ENCODE assay signal across 21 cellular contexts in the genomic region with DNA sequence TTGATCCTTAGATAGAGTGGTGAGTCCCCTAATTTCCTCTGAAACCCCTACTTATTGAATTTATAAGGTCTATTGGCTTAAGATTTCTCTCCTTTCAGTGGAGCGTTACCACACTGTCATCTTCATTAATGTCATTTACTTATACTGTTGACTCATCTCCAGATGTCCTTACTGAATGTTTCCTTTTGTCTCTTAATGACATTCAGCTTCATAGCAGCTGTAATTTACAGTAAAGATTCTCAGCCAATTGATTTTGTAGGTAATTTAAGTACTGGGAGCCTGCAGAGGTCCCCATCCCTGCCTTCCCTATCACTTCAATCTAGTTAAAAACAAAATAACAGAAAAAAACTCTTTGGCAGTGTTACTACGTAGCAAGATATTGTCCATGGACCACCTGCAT. TPM values are rescaled to one million over a fixed set of nuclear protein-coding genes. Genes with fewer than 3 reads are reported as not detected.
"Had no signal": no experiment of that assay in that cellular context is flagged by ENCODE, and none has a peak within 500 bp of the region (broad histone marks: within the 10 kb centered on the region; RNA-seq: fewer than 3 reads in every experiment).

No MANE protein-coding gene starts in this region.

- H3K36me3 ChIP-seq: left lung, sigmoid colon, tibial artery had no signal

- DNase-seq: activated CD8-positive, alpha-beta T cell treated with anti-CD3 and anti-CD28 coated beads for 36 hours; activated effector memory CD4-positive, alpha-beta T cell treated with Interleukin-2 at 50 U/mL for 16 hours; activated naive CD4-positive, alpha-beta T cell treated with anti-CD3 and anti-CD28 coated beads, Interleukin-2, amount 10 ng/mL, durations not matched to agents 7 days and 5 days; activated T-cell treated with anti-CD3 and anti-CD28 coated beads, Interleukin-2, amount 50 U/mL, for 4 hours; colonic mucosa; foreskin melanocyte; glutamatergic neuron; hypothalamus; kidney; left lung; midbrain; nucleus accumbens; sigmoid colon; stimulated activated CD4-positive, alpha-beta T cell treated with anti-CD3 and anti-CD28 coated beads, Interleukin-4, amount 100 ng/mL, for 24 hours; substantia nigra; tibial artery had no signal

- ATAC-seq: activated CD8-positive, alpha-beta T cell treated with anti-CD3 and anti-CD28 coated beads for 36 hours; activated T-cell treated with anti-CD3 and anti-CD28 coated beads, Interleukin-2, amount 50 U/mL, for 4 hours; left lung; stimulated activated memory B cell treated with anti-CD40 and anti-IgM and Interleukin-4, amounts not matched to agents 10 μg/mL and 1 μg/mL and 100 μg/mL, for 72 hours had no signal

- H3K27me3 ChIP-seq: ascending aorta, colonic mucosa, left lung, sigmoid colon, tibial artery had no signal

- H3K4me1 ChIP-seq: colonic mucosa, sigmoid colon, tibial artery had no signal

- H3K27ac ChIP-seq: ascending aorta, colonic mucosa, left lung, sigmoid colon, tibial artery had no signal

- H3K9me3 ChIP-seq: ascending aorta, colonic mucosa, left lung, sigmoid colon, tibial artery had no signal

- H3K4me3 ChIP-seq: ascending aorta, colonic mucosa, left lung, sigmoid colon, tibial artery had no signal

RNA-seq across cellular contexts. Expression of a gene that starts 18.8 kb away (rescaled TPM):
- total RNA-seq: activated CD8-positive, alpha-beta T cell treated with anti-CD3 and anti-CD28 coated beads for 36 hours; activated T-cell treated with anti-CD3 and anti-CD28 coated beads, Interleukin-2, amount 50 U/mL, for 4 hours; ascending aorta; epithelial cell of proximal tubule; kidney; lung microvascular endothelial cell; renal cortical epithelial cell; sigmoid colon had no signal
